29 cellular contexts compared by ENCODE assay signal in the genomic region with DNA sequence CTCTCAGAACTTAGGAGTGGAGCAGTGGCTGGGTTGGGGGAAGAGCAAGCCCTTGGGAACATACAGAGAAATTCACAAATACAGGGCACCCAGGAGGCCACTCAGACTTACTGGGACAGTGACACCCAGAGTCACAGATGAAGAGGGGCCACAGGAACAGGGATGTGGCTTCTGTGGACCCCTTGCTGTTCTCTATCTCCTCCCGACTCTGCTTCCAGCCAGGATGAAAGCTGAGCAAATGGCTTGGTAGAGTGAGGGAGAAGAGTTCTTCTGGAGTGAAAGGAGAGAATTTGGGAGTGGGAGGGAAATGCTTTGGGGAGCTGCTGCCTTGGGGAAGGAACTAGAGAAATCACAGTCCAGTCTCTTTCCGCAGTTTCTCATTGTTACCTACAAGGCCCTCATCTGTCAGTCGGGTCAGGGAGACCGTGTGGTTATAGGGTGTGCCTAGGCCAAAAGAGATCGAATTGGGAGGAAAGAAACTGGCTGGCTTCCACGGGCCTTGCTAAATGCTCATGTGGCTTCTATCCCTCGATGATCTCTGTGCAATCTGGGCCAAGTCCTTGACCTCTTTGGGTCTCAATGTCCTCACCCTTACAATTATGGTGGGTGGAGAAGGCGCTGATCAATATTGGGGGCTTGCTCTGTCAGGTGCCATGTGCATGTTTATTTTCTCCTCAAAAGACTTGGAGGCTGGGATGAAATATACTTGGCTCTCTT. TPM values are rescaled to one million over a fixed set of nuclear protein-coding genes. Genes with fewer than 3 reads are reported as not detected.
DNase-seq lines count a peak whose midpoint lies in the region; ATAC-seq and TF ChIP-seq lines count a peak whose summit lies in the region.
"Had no signal": no experiment of that assay in that cellular context is flagged by ENCODE, and none has a peak within 500 bp of the region (broad histone marks: within the 10 kb centered on the region; RNA-seq: fewer than 3 reads in every experiment).

No MANE protein-coding gene starts in this region.

- H3K36me3 ChIP-seq in GM23338 (ENCODE audit: insufficient read depth) (no peaks in the 10 kb centered on the region), liver (ENCODE audit: control insufficient read depth in 4 of 4, insufficient read depth in 3 of 4, low read depth in 1 of 4, low read length in 3 of 4) (peaks cover 7 to 9% (median 8%) of the 10 kb centered on the region in 4 donors)

- peaks cover 28% of the 10 kb centered on the region for H3K79me2 ChIP-seq in GM23338 (replicated peaks; ENCODE audit: insufficient read depth)

- peak; percentile 24 to 35 for TF ChIP-seq RAD21 in liver (IDR thresholded peaks at IDR 0.05)

- H3K9me3 Mint-ChIP-seq in GM23338 (no peaks in the 10 kb centered on the region; the same call in 2 of the 3 replicates), WTC11 (no peaks in the 10 kb centered on the region)
- H3K9me3 Mint-ChIP-seq in stimulated activated effector memory CD8-positive, alpha-beta T cell treated with anti-CD3 and anti-CD28 coated beads, Interleukin-12 subunit alpha, Interleukin-12 subunit beta, amount 100 ng/mL, for 72 hours = no peaks in the 10 kb centered on the region
- H3K9me3 Mint-ChIP-seq: activated naive CD4-positive, alpha-beta T cell treated with anti-CD3 and anti-CD28 coated beads for 36 hours had no signal

- peaks cover 33% of the 10 kb centered on the region for H3F3A ChIP-seq in GM23338 (replicated peaks; ENCODE audit: low read depth)

- CTCF ChIA-PET in WTC11 (lab: Charles Lee) = interaction anchor here (0.8 to 4.6 kb wide), 10 partner anchors 11 to 196 kb away, joined by 3 to 22 read pairs (median 6); no protein-coding TSS in a partner anchor

- H3K4me2 ChIP-seq in GM23338 = peak overlapping the region; percentile 86

- no peak for DNase-seq in GM23338 (ENCODE audit: low spot score)
- no peak for DNase-seq in WTC11 (ENCODE audit: low spot score)
- no peak for DNase-seq in stimulated activated effector memory CD8-positive, alpha-beta T cell treated with anti-CD3 and anti-CD28 coated beads, Interleukin-12 subunit alpha, Interleukin-12 subunit beta, amount 100 ng/mL, for 72 hours (ENCODE audit: low spot score in 2 of 2)
- DNase-seq in DMS 273 (lab: John Stamatoyannopoulos, UW; ENCODE audit: unreplicated experiment) = no peak
- no peak for DNase-seq in NCI-H69 (lab: John Stamatoyannopoulos, UW)
- no peak for DNase-seq in NCI-H2081 (lab: John Stamatoyannopoulos, UW)
- DNase-seq: activated CD4-positive, alpha-beta T cell treated with anti-CD3 and anti-CD28 coated beads for 36 hours; activated CD8-positive, alpha-beta T cell treated with anti-CD3 and anti-CD28 coated beads, Interleukin-2, amount 10 ng/mL, durations not matched to agents 7 days and 5 days; activated naive CD4-positive, alpha-beta T cell treated with anti-CD3 and anti-CD28 coated beads for 36 hours; Caco-2; cerebellar nuclear complex; foreskin melanocyte; GM23248; heart right ventricle; Kasumi-1; NCI-H1417; NCI-H2081 treated with DMSO at 0.1 percent for 48 hours; NCI-H446; NCI-H82; occipital lobe; SHP77; sigmoid colon; stimulated activated CD4-positive, alpha-beta T cell treated with anti-CD3 and anti-CD28 coated beads, Interleukin-4, amount 100 ng/mL, for 24 hours; T-helper 9 cell; transverse colon had no signal

- H3K4me3 Mint-ChIP-seq in GM23338 (peak overlapping the region; percentile 79; the same call in 1 of the 3 replicates), WTC11 (peak overlapping the region; percentile 79; the same call in 1 of the 2 replicates)
- no peak overlapping the region for H3K4me3 Mint-ChIP-seq in stimulated activated effector memory CD8-positive, alpha-beta T cell treated with anti-CD3 and anti-CD28 coated beads, Interleukin-12 subunit alpha, Interleukin-12 subunit beta, amount 100 ng/mL, for 72 hours
- H3K4me3 Mint-ChIP-seq: activated CD4-positive, alpha-beta T cell treated with anti-CD3 and anti-CD28 coated beads for 36 hours; activated CD8-positive, alpha-beta T cell treated with anti-CD3 and anti-CD28 coated beads, Interleukin-2, amount 10 ng/mL, durations not matched to agents 7 days and 5 days; activated naive CD4-positive, alpha-beta T cell treated with anti-CD3 and anti-CD28 coated beads for 36 hours had no signal

- ATAC-seq in GM23338 (no peak), WTC11 (no peak), HG03196 (IDR thresholded peaks at IDR 0.05; ENCODE audit: unreplicated experiment) (no peak)
- ATAC-seq in stimulated activated effector memory CD8-positive, alpha-beta T cell treated with anti-CD3 and anti-CD28 coated beads, Interleukin-12 subunit alpha, Interleukin-12 subunit beta, amount 100 ng/mL, for 72 hours = no peak
- ATAC-seq: activated CD4-positive, alpha-beta T cell treated with anti-CD3 and anti-CD28 coated beads for 36 hours; activated CD8-positive, alpha-beta T cell treated with anti-CD3 and anti-CD28 coated beads, Interleukin-2, amount 10 ng/mL, durations not matched to agents 7 days and 5 days; heart right ventricle had no signal

- H3K9me2 ChIP-seq in GM23338 (ENCODE audit: insufficient read depth) = no peaks in the 10 kb centered on the region

- TF ChIP-seq CTCF in GM23338 (conservative IDR thresholded peaks at IDR 0.05; ENCODE audit: low read depth in 2 of 2) (no peak), WTC11 (IDR thresholded peaks at IDR 0.05) (no peak), liver (IDR thresholded peaks at IDR 0.05; ENCODE audit: low read depth, low read length, missing input control) (no peak)

- peaks cover 31% of the 10 kb centered on the region for H3K36me3 Mint-ChIP-seq in GM23338 (ENCODE audit: low read depth)
- peaks cover 15% of the 10 kb centered on the region for H3K36me3 Mint-ChIP-seq in WTC11
- H3K36me3 Mint-ChIP-seq in stimulated activated effector memory CD8-positive, alpha-beta T cell treated with anti-CD3 and anti-CD28 coated beads, Interleukin-12 subunit alpha, Interleukin-12 subunit beta, amount 100 ng/mL, for 72 hours = peaks cover 43% of the 10 kb centered on the region

- peak overlapping the region in 1 of 2 donors; percentile 11 for H3K9ac ChIP-seq in liver (ENCODE audit: low read depth in 1 of 2, low read length in 2 of 2)
- H3K9ac ChIP-seq: GM23248 had no signal

- no peak overlapping the region for H2AFZ ChIP-seq in GM23338
- H2AFZ ChIP-seq: GM23248 had no signal

- H3K27me3 Mint-ChIP-seq in GM23338 (ENCODE audit: insufficient read depth, low read depth, poor library complexity) = peaks cover 26% of the 10 kb centered on the region
- H3K27me3 Mint-ChIP-seq in WTC11 (ENCODE audit: low read depth) = peaks cover 18% of the 10 kb centered on the region
- H3K27me3 Mint-ChIP-seq: activated CD4-positive, alpha-beta T cell treated with anti-CD3 and anti-CD28 coated beads for 36 hours had no signal

- H3K27ac ChIP-seq in GM23338 (ENCODE audit: low read depth) (peak overlapping the region; percentile 88), liver (ENCODE audit: low read depth in 1 of 2, low read length in 2 of 2) (peak overlapping the region; percentile 49 to 67)
- H3K27ac ChIP-seq: GM23248, heart right ventricle, Peyer's patch, prostate gland, sigmoid colon, transverse colon had no signal

- H3K4me3 ChIP-seq in GM23338 (peak overlapping the region; percentile 88), liver (ENCODE audit: low read depth in 1 of 3, low read length in 3 of 3) (no peak overlapping the region)
- H3K4me3 ChIP-seq: GM23248, heart right ventricle, Peyer's patch, prostate gland, sigmoid colon, transverse colon had no signal

- H3K9me3 ChIP-seq in liver (ENCODE audit: control insufficient read depth in 4 of 4, low read length in 3 of 4) = no peaks in the 10 kb centered on the region
- H3K9me3 ChIP-seq: Caco-2, heart right ventricle, Peyer's patch, prostate gland, sigmoid colon, transverse colon had no signal

- peaks cover 12% of the 10 kb centered on the region; the same call in 1 of the 2 replicates for H4K20me1 ChIP-seq in GM23338 (replicated peaks; ENCODE audit: insufficient read depth)

- peaks cover 56% of the 10 kb centered on the region for H3K4me1 Mint-ChIP-seq in GM23338
- peaks cover 54% of the 10 kb centered on the region for H3K4me1 Mint-ChIP-seq in WTC11
- H3K4me1 Mint-ChIP-seq in stimulated activated effector memory CD8-positive, alpha-beta T cell treated with anti-CD3 and anti-CD28 coated beads, Interleukin-12 subunit alpha, Interleukin-12 subunit beta, amount 100 ng/mL, for 72 hours = peaks cover 38% of the 10 kb centered on the region

- peak overlapping the region; percentile 32; the same call in 1 of the 2 replicates for H3K27ac Mint-ChIP-seq in GM23338
- peak overlapping the region; percentile 67; the same call in 1 of the 2 replicates for H3K27ac Mint-ChIP-seq in WTC11
- H3K27ac Mint-ChIP-seq in stimulated activated effector memory CD8-positive, alpha-beta T cell treated with anti-CD3 and anti-CD28 coated beads, Interleukin-12 subunit alpha, Interleukin-12 subunit beta, amount 100 ng/mL, for 72 hours = peak overlapping the region; percentile 67
- H3K27ac Mint-ChIP-seq: activated CD4-positive, alpha-beta T cell treated with anti-CD3 and anti-CD28 coated beads for 36 hours; activated CD8-positive, alpha-beta T cell treated with anti-CD3 and anti-CD28 coated beads, Interleukin-2, amount 10 ng/mL, durations not matched to agents 7 days and 5 days; activated naive CD4-positive, alpha-beta T cell treated with anti-CD3 and anti-CD28 coated beads for 36 hours had no signal

- peaks cover 51% of the 10 kb centered on the region for H3K4me1 ChIP-seq in GM23338 (ENCODE audit: insufficient read depth)
- H3K4me1 ChIP-seq in liver (ENCODE audit: control insufficient read depth in 4 of 4, insufficient read depth in 4 of 4, low read length in 3 of 4) = peaks cover 16 to 70% (median 49%) of the 10 kb centered on the region in 4 donors

- POLR2A ChIA-PET in WTC11 (lab: Charles Lee) = no interaction called here

- H3K27me3 ChIP-seq in GM23338 (ENCODE audit: insufficient read depth) = peaks cover 19% of the 10 kb centered on the region
- no peaks in the 10 kb centered on the region for H3K27me3 ChIP-seq in liver (ENCODE audit: control insufficient read depth in 4 of 4, insufficient read depth in 4 of 4, low read length in 3 of 4)
- H3K27me3 ChIP-seq: heart right ventricle, Peyer's patch, sigmoid colon, transverse colon had no signal

- 45% methylated on average over 8 of the region's 8 CpGs for WGBS in liver

TF ChIP-seq in GM23338, 12 proteins besides CTCF, POLR2A, EP300 and RAD21 (continues in another document):
- TF ChIP-seq STAT1 (IDR thresholded peaks at IDR 0.05; ENCODE audit: unreplicated experiment) (no peak), POLR2AphosphoS5 (IDR thresholded peaks at IDR 0.05; ENCODE audit: low read depth) (no peak)

TF ChIP-seq in liver, 16 proteins besides CTCF, POLR2A, EP300 and RAD21 (continues in another document):
- TF ChIP-seq RXRA (IDR thresholded peaks at IDR 0.05) (peak; percentile 83 to 92), EGR1 (IDR thresholded peaks at IDR 0.05; ENCODE audit: low read depth in 2 of 2) (peak in 1 of 2 donors; percentile 20), FOXA1 (IDR thresholded peaks at IDR 0.05) (no peak), FOXA2 (IDR thresholded peaks at IDR 0.05) (no peak)

RNA-seq across cellular contexts. Expression of a gene that starts 17.0 kb away (rescaled TPM):
- 9.7 and 13.5 TPM in 2 replicates for total RNA-seq in GM23338 (2014; rRNA removed; shearing (Covaris generic))
- polyA plus RNA-seq in GM23338 (2016; fragmentation: Nextera tagmentation; extraction: Ambion mirVana) (5.1 and 6.3 TPM in 2 replicates), liver (10 to 100 TPM in 1 of 2 donors, 1 to 10 TPM in 1; 2.5 to 16.0 TPM)
- total RNA-seq in WTC11 (2021) (19.5 to 36.6 TPM (median 19.8 TPM) in 3 replicates), liver (1 to 10 TPM; 3.7 to 4.9 TPM)
